Comparison of ENCODE assay signal across 8 cellular contexts in genomic region chr15:89430530-89431341, GRCh38.
A peak's percentile ranks its signal among the peaks of the same experiment; 100 is the strongest.
DNase-seq lines count a peak whose midpoint lies in the region; ATAC-seq, FAIRE-seq and TF ChIP-seq lines count a peak whose summit lies in the region.

No MANE protein-coding gene starts in this region.

- no peaks in the 10 kb centered on the region for H3K9me2 ChIP-seq in SK-N-SH

- CTCF ChIA-PET in SK-N-SH (lab: Yijun Ruan, JAX), result interaction anchor here (0.6 to 18.5 kb wide), 30 partner anchors 9 to 200 kb away, joined by 3 to 618 read pairs (median 5); no protein-coding TSS in a partner anchor

- H3K27me3 ChIP-seq in MG63 (no peaks in the 10 kb centered on the region), SK-N-SH (ENCODE audit: insufficient read depth) (no peaks in the 10 kb centered on the region), pancreas (no peaks in the 10 kb centered on the region), thyroid gland (no peaks in the 10 kb centered on the region)

- POLR2A ChIA-PET in SK-N-SH (lab: Yijun Ruan, JAX), result interaction anchor here (0.6 kb wide), 1 partner anchor 13 kb away, joined by 3 read pairs; no protein-coding TSS in a partner anchor

- DNase-seq in EL (peak; percentile 72), GOT3 (lab: John Stamatoyannopoulos, UW) (peak; percentile 44), MG63 (peak; percentile 71), SK-N-SH (peak; percentile 94), Right ventricle myocardium superior (peak; percentile 92), pancreas (peak; percentile 76 to 100 (median 92)), thyroid gland (peak; percentile 77 to 85)

- peaks cover 6 to 8% of the 10 kb centered on the region in 2 experiments; a peak in 3 of 4 replicates for H3K4me1 ChIP-seq in SK-N-SH (ENCODE audit: control insufficient read depth in 1 of 2, insufficient read depth in 2 of 2, low read depth in 1 of 2, low read length in 1 of 2)
- peaks cover 0 to 6% (median 6%) of the 10 kb centered on the region in 3 donors for H3K4me1 ChIP-seq in pancreas
- peaks cover 0 to 8% of the 10 kb centered on the region in 2 donors for H3K4me1 ChIP-seq in thyroid gland

- peak; percentile 97 for ATAC-seq in Right ventricle myocardium superior (ENCODE audit: poor library complexity)
- ATAC-seq in pancreas, result peak; percentile 97 to 99 (median 98)

- no peaks in the 10 kb centered on the region for H3K36me3 Mint-ChIP-seq in activated naive CD4-positive, alpha-beta T cell treated with anti-CD3 and anti-CD28 coated beads, Interleukin-2, amount 50 U/mL, for 24 hours

- peaks cover 11% of the 10 kb centered on the region for H3K4me1 Mint-ChIP-seq in activated naive CD4-positive, alpha-beta T cell treated with anti-CD3 and anti-CD28 coated beads, Interleukin-2, amount 50 U/mL, for 24 hours

- no peak for TF ChIP-seq EP300 in SK-N-SH (IDR thresholded peaks at IDR 0.05; ENCODE audit: borderline replicate concordance in 1 of 2, low read depth in 1 of 2, low read length in 1 of 2)

- WGBS in SK-N-SH (ENCODE audit: low lambda C conversion rate), result 43% methylated on average over 28 of the region's 44 CpGs
- WGBS in pancreas, 2 donors, result 2% methylated on average over 44 of the region's 44 CpGs
- 6 to 9% methylated on average over 19 to 20 of the region's 44 CpGs for WGBS in thyroid gland, 2 donors

- H3K27ac Mint-ChIP-seq in activated naive CD4-positive, alpha-beta T cell treated with anti-CD3 and anti-CD28 coated beads, Interleukin-2, amount 50 U/mL, for 24 hours, result no peak overlapping the region

- peak overlapping the region; percentile 86 for H3K4me3 Mint-ChIP-seq in activated naive CD4-positive, alpha-beta T cell treated with anti-CD3 and anti-CD28 coated beads, Interleukin-2, amount 50 U/mL, for 24 hours

- H4K20me1 ChIP-seq in SK-N-SH (ENCODE audit: insufficient read depth), result no peaks in the 10 kb centered on the region

- TF ChIP-seq POLR2A in thyroid gland (IDR thresholded peaks at IDR 0.05), result no peak

- peak; percentile 87 for TF ChIP-seq RAD21 in SK-N-SH (IDR thresholded peaks at IDR 0.05; ENCODE audit: low read length)

- no peaks in the 10 kb centered on the region for H3F3A ChIP-seq in SK-N-SH (replicated peaks; ENCODE audit: insufficient read depth)

- H2AFZ ChIP-seq in SK-N-SH (ENCODE audit: low read depth), result no peak overlapping the region

- 0 out of 2 replicates have a peak overlapping the region, but pooled peaks have one; percentile 35 for H3K4me2 ChIP-seq in SK-N-SH

- H3K4me3 ChIP-seq in MG63, result peak overlapping the region; percentile 20; the same call in 1 of the 2 replicates
- H3K4me3 ChIP-seq in SK-N-SH (ENCODE audit: low read depth in 2 of 2, low read length in 1 of 2), result peak overlapping the region in 1 of 2 experiments; percentile 40; a peak in 1 of 4 replicates
- peak overlapping the region in 3 of 4 donors; percentile 19 to 52 (median 34) for H3K4me3 ChIP-seq in pancreas
- no peak overlapping the region for H3K4me3 ChIP-seq in thyroid gland (replicated peaks in 1 of 3)

- TF ChIP-seq CTCF in SK-N-SH (IDR thresholded peaks at IDR 0.05), result peak; percentile 86
- TF ChIP-seq CTCF in pancreas (IDR thresholded peaks at IDR 0.05), result peak; percentile 96 to 99 (median 98)
- peak; percentile 91 to 99 (median 95) for TF ChIP-seq CTCF in thyroid gland (IDR thresholded peaks at IDR 0.05)

- H3K27ac ChIP-seq in SK-N-SH (ENCODE audit: low read depth in 2 of 2, low read length in 1 of 2) (no peak overlapping the region), pancreas (no peak overlapping the region), thyroid gland (no peak overlapping the region)

- H3K9me3 Mint-ChIP-seq in activated naive CD4-positive, alpha-beta T cell treated with anti-CD3 and anti-CD28 coated beads, Interleukin-2, amount 50 U/mL, for 24 hours, result no peaks in the 10 kb centered on the region

- intact Hi-C loops in Right ventricle myocardium superior (cut with DNase I) (loop anchor here (1.0 kb wide), 1 partner anchor 72 kb away; no protein-coding TSS in a partner anchor), pancreas (cut with DNase I) (no loop called here), thyroid gland (cut with DNase I) (no loop called here)

- no peaks in the 10 kb centered on the region for H3K9me3 ChIP-seq in MG63
- no peaks in the 10 kb centered on the region for H3K9me3 ChIP-seq in SK-N-SH
- no peaks in the 10 kb centered on the region for H3K9me3 ChIP-seq in pancreas
- no peaks in the 10 kb centered on the region for H3K9me3 ChIP-seq in thyroid gland

- no peaks in the 10 kb centered on the region for H3K79me2 ChIP-seq in SK-N-SH (ENCODE audit: insufficient read depth)

- H3K9ac ChIP-seq in SK-N-SH, result no peak overlapping the region

- FAIRE-seq in pancreas (lab: Jason Lieb, UNC), result no peak

- H3K36me3 ChIP-seq in MG63, result no peaks in the 10 kb centered on the region
- H3K36me3 ChIP-seq in SK-N-SH (replicated peaks in 1 of 2; ENCODE audit: control insufficient read depth in 1 of 2, insufficient read depth in 2 of 2, low read length in 1 of 2), result no peaks in the 10 kb centered on the region
- H3K36me3 ChIP-seq in pancreas, result no peaks in the 10 kb centered on the region
- H3K36me3 ChIP-seq in thyroid gland, result no peaks in the 10 kb centered on the region

- peaks cover 12% of the 10 kb centered on the region for H3K27me3 Mint-ChIP-seq in activated naive CD4-positive, alpha-beta T cell treated with anti-CD3 and anti-CD28 coated beads, Interleukin-2, amount 50 U/mL, for 24 hours

TF ChIP-seq in SK-N-SH, 30 proteins besides CTCF, POLR2A, EP300 and RAD21:
- TF ChIP-seq, protein P1, sequence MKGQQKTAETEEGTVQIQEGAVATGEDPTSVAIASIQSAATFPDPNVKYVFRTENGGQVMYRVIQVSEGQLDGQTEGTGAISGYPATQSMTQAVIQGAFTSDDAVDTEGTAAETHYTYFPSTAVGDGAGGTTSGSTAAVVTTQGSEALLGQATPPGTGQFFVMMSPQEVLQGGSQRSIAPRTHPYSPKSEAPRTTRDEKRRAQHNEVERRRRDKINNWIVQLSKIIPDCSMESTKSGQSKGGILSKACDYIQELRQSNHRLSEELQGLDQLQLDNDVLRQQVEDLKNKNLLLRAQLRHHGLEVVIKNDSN (IDR thresholded peaks at IDR 0.05; ENCODE audit: borderline replicate concordance, low read depth), result no peak
- TF ChIP-seq YY1 (IDR thresholded peaks at IDR 0.05; ENCODE audit: low read depth) (no peak), IRF3 (IDR thresholded peaks at IDR 0.05; ENCODE audit: low read depth, low read length) (no peak), SMC3 (IDR thresholded peaks at IDR 0.05; ENCODE audit: low read depth, low read length) (peak; percentile 92)
- TF ChIP-seq, protein P2, sequence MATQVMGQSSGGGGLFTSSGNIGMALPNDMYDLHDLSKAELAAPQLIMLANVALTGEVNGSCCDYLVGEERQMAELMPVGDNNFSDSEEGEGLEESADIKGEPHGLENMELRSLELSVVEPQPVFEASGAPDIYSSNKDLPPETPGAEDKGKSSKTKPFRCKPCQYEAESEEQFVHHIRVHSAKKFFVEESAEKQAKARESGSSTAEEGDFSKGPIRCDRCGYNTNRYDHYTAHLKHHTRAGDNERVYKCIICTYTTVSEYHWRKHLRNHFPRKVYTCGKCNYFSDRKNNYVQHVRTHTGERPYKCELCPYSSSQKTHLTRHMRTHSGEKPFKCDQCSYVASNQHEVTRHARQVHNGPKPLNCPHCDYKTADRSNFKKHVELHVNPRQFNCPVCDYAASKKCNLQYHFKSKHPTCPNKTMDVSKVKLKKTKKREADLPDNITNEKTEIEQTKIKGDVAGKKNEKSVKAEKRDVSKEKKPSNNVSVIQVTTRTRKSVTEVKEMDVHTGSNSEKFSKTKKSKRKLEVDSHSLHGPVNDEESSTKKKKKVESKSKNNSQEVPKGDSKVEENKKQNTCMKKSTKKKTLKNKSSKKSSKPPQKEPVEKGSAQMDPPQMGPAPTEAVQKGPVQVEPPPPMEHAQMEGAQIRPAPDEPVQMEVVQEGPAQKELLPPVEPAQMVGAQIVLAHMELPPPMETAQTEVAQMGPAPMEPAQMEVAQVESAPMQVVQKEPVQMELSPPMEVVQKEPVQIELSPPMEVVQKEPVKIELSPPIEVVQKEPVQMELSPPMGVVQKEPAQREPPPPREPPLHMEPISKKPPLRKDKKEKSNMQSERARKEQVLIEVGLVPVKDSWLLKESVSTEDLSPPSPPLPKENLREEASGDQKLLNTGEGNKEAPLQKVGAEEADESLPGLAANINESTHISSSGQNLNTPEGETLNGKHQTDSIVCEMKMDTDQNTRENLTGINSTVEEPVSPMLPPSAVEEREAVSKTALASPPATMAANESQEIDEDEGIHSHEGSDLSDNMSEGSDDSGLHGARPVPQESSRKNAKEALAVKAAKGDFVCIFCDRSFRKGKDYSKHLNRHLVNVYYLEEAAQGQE (IDR thresholded peaks at IDR 0.05; ENCODE audit: low read depth, low read length), result no peak

Comparison
In these comparisons a context has a peak if more than half of its experiments do, and no peak if none do; other contexts are left out.
1. DNase-seq: peak in every context shown above with its lines; median percentile 94 in SK-N-SH; 92 in Right ventricle myocardium superior; 92 in pancreas; 81 in thyroid gland; 72 in EL; 71 in MG63; 44 in GOT3.
2. H3K4me3 ChIP-seq: peak in MG63 (single experiment) and pancreas (3 of 4); none in thyroid gland (0 of 3).
3. Peak in every context shown above with its lines, with median percentiles within 50 percentile points of each other: CTCF ChIP-seq.